ENCODE assay signal across 3 cellular contexts in genomic region chr14:20476795-20477194, GRCh38.
TF ChIP-seq lines count a peak whose summit lies in the region.

No MANE protein-coding gene starts in this region.

TF ChIP-seq in SK-N-SH, 30 proteins besides CTCF, POLR2A, EP300 and RAD21:
- TF ChIP-seq YY1 (IDR thresholded peaks at IDR 0.05; ENCODE audit: low read depth): no peak
- TF ChIP-seq RFX5 (IDR thresholded peaks at IDR 0.05; ENCODE audit: low read length): no peak
- TF ChIP-seq FOSL2 (IDR thresholded peaks at IDR 0.05; ENCODE audit: borderline replicate concordance, low read depth): no peak
- TF ChIP-seq TAF1 (IDR thresholded peaks at IDR 0.05; ENCODE audit: borderline replicate concordance, low read depth, low read length): no peak

TF ChIP-seq in SK-N-SH treated with all-trans-retinoic acid at 6 μM for 48 hours, 23 proteins besides CTCF, POLR2A, EP300 and RAD21:
- TF ChIP-seq TOX (CRISPR knock-in tag; IDR thresholded peaks at IDR 0.05; ENCODE audit: borderline replicate concordance) (no peak), ARNTL (CRISPR knock-in tag; IDR thresholded peaks at IDR 0.05; ENCODE audit: borderline replicate concordance, low read depth) (no peak), BACH2 (CRISPR knock-in tag; IDR thresholded peaks at IDR 0.05; ENCODE audit: borderline replicate concordance) (no peak), TSHZ2 (CRISPR knock-in tag; IDR thresholded peaks at IDR 0.05) (no peak)

TF ChIP-seq in IMR-90, 13 proteins besides CTCF, POLR2A, EP300 and RAD21:
- TF ChIP-seq RCOR1 (IDR thresholded peaks at IDR 0.05; ENCODE audit: insufficient replicate concordance, low read length) (no peak), RFX5 (IDR thresholded peaks at IDR 0.05; ENCODE audit: low read depth, low read length) (no peak), CEBPB (IDR thresholded peaks at IDR 0.05; ENCODE audit: low read depth, low read length) (no peak), MAZ (IDR thresholded peaks at IDR 0.05; ENCODE audit: borderline replicate concordance, low read depth, low read length) (no peak), MXI1 (IDR thresholded peaks at IDR 0.05; ENCODE audit: borderline replicate concordance, low read depth, low read length) (no peak), CHD1 (IDR thresholded peaks at IDR 0.05; ENCODE audit: low read depth, low read length) (no peak), BHLHE40 (IDR thresholded peaks at IDR 0.05; ENCODE audit: low read depth, low read length) (no peak), ELK1 (IDR thresholded peaks at IDR 0.05; ENCODE audit: borderline replicate concordance, low read depth, low read length) (no peak), FOS (IDR thresholded peaks at IDR 0.05; ENCODE audit: low read depth, low read length) (no peak), MAFK (IDR thresholded peaks at IDR 0.05; ENCODE audit: low read depth, low read length) (no peak), SMC3 (IDR thresholded peaks at IDR 0.05; ENCODE audit: low read depth, low read length) (no peak), NFE2L2 (IDR thresholded peaks at IDR 0.05; ENCODE audit: low read depth, low read length) (no peak)
- TF ChIP-seq, protein P1, sequence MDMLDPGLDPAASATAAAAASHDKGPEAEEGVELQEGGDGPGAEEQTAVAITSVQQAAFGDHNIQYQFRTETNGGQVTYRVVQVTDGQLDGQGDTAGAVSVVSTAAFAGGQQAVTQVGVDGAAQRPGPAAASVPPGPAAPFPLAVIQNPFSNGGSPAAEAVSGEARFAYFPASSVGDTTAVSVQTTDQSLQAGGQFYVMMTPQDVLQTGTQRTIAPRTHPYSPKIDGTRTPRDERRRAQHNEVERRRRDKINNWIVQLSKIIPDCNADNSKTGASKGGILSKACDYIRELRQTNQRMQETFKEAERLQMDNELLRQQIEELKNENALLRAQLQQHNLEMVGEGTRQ (IDR thresholded peaks at IDR 0.05; ENCODE audit: low read depth, low read length): no peak
TF ChIP-seq in IMR-90: peak in this region for 0.
